12 cellular contexts compared by ENCODE assay signal in genomic region chr14:61489932-61490331, GRCh38.
DNase-seq lines count a peak whose midpoint lies in the region; ATAC-seq and TF ChIP-seq lines count a peak whose summit lies in the region.
"Had no signal": no experiment of that assay in that cellular context is flagged by ENCODE, and none has a peak within 500 bp of the region (broad histone marks: within the 10 kb centered on the region; RNA-seq: fewer than 3 reads in every experiment).

No MANE protein-coding gene starts in this region.

- no peak overlapping the region for H3K27ac ChIP-seq in trophoblast cell (ENCODE audit: low read depth, low read length)

- peaks cover 2% of the 10 kb centered on the region for H3K79me2 ChIP-seq in trophoblast cell (ENCODE audit: control insufficient read depth, insufficient read depth, low read length, poor library complexity)

- peaks cover 43% of the 10 kb centered on the region for H3K36me3 Mint-ChIP-seq in T-cell
- H3K36me3 Mint-ChIP-seq in nephron progenitor cell (ENCODE audit: low read depth): no peaks in the 10 kb centered on the region

- no peak overlapping the region for H3K4me2 ChIP-seq in trophoblast cell (ENCODE audit: low read length)

- H3K23ac ChIP-seq in trophoblast cell (ENCODE audit: low read length): no peak overlapping the region

- peaks cover 25 to 47% (median 34%) of the 10 kb centered on the region in 3 donors for H3K4me1 Mint-ChIP-seq in T-cell
- no peaks in the 10 kb centered on the region for H3K4me1 Mint-ChIP-seq in nephron progenitor cell

- peak overlapping the region; percentile 58 for H2AK5ac ChIP-seq in trophoblast cell (ENCODE audit: low read length)

- H2BK5ac ChIP-seq in trophoblast cell (ENCODE audit: low read depth, low read length, poor library complexity): no peak overlapping the region

- H3K4ac ChIP-seq in trophoblast cell (ENCODE audit: low read depth, low read length): peak overlapping the region; percentile 17

- H3K14ac ChIP-seq in trophoblast cell (ENCODE audit: low read length): no peak overlapping the region

- no peak overlapping the region for H2AFZ ChIP-seq in trophoblast cell (ENCODE audit: insufficient read depth, low read length, poor library complexity)

- H3K4me3 Mint-ChIP-seq in T-cell: no peak overlapping the region
- no peak overlapping the region for H3K4me3 Mint-ChIP-seq in nephron progenitor cell
- H3K4me3 Mint-ChIP-seq: activated CD4-positive, alpha-beta T cell treated with anti-CD3 and anti-CD28 coated beads, Interleukin-2, amount 10 ng/mL, durations not matched to agents 24 days and 14 days had no signal

- DNase-seq in COLO829 (ENCODE audit: low spot score) (peak; percentile 37), T-cell (peak in 1 of 34 experiments; percentile 32), Right ventricle myocardium superior (peak; percentile 64), trophoblast cell (peak; percentile 40 to 53), nephron progenitor cell (no peak)
- DNase-seq in activated CD4-positive, CD25-positive, alpha-beta regulatory T cell treated with anti-CD3 and anti-CD28 coated beads, Interleukin-2, amount 50 U/mL, for 72 hours: no peak
- DNase-seq: activated CD4-positive, alpha-beta T cell treated with anti-CD3 and anti-CD28 coated beads, Interleukin-2, amount 10 ng/mL, durations not matched to agents 24 days and 14 days; DMS 273 treated with DMSO at 0.1 percent for 48 hours; NCI-H2029 treated with DMSO at 0.1 percent for 48 hours had no signal

- no peak for ATAC-seq in T-cell (replicated peaks in 1 of 4)
- ATAC-seq in Right ventricle myocardium superior (ENCODE audit: poor library complexity): peak; percentile 42
- ATAC-seq in GM19467 (IDR thresholded peaks at IDR 0.05; ENCODE audit: unreplicated experiment): no peak
- ATAC-seq in HG03097 (IDR thresholded peaks at IDR 0.05; ENCODE audit: low FRiP score, unreplicated experiment): no peak

- H3K27me3 Mint-ChIP-seq in T-cell: no peaks in the 10 kb centered on the region
- no peaks in the 10 kb centered on the region for H3K27me3 Mint-ChIP-seq in nephron progenitor cell (ENCODE audit: low read depth, poor library complexity)
- H3K27me3 Mint-ChIP-seq: activated CD4-positive, alpha-beta T cell treated with anti-CD3 and anti-CD28 coated beads, Interleukin-2, amount 10 ng/mL, durations not matched to agents 24 days and 14 days had no signal

- no peak overlapping the region for H3K9ac ChIP-seq in trophoblast cell (ENCODE audit: low read length)

- H3K4me3 ChIP-seq in trophoblast cell (ENCODE audit: low read depth, low read length): no peak overlapping the region
- H3K4me3 ChIP-seq: pancreas had no signal

- peaks cover 28% of the 10 kb centered on the region for H3K79me1 ChIP-seq in trophoblast cell (ENCODE audit: low read length)

- peak overlapping the region; percentile 34 for H2BK12ac ChIP-seq in trophoblast cell (ENCODE audit: low read length)

- POLR2A ChIA-PET in T-cell (lab: Charles Lee): interaction anchor here in 1 of 2 donors (0.7 to 1.8 kb wide), 2 partner anchors 10 to 13 kb away, joined by 3 to 7 read pairs; no protein-coding TSS in a partner anchor

- no peak overlapping the region for H2BK120ac ChIP-seq in trophoblast cell (ENCODE audit: insufficient read depth, low read length, poor library complexity)

- H4K12ac ChIP-seq in trophoblast cell (ENCODE audit: low read depth, low read length): no peak overlapping the region

- CTCF ChIA-PET in T-cell (lab: Charles Lee): interaction anchor here in 1 of 2 donors (0.5 kb wide), 1 partner anchor 22 kb away, joined by 4 read pairs; no protein-coding TSS in a partner anchor

- peak overlapping the region; percentile 44 for H4K8ac ChIP-seq in trophoblast cell (ENCODE audit: low read depth, low read length)

- intact Hi-C loops in Right ventricle myocardium superior (cut with DNase I): no loop called here

- H3K27ac Mint-ChIP-seq in T-cell (peak overlapping the region; percentile 70 to 82), nephron progenitor cell (no peak overlapping the region)

- no peak overlapping the region for H3K18ac ChIP-seq in trophoblast cell (ENCODE audit: low read length)

- H3K4me1 ChIP-seq in trophoblast cell (ENCODE audit: control insufficient read depth in 1 of 2, insufficient read depth in 2 of 2, low read length in 2 of 2): peaks cover 17 to 28% of the 10 kb centered on the region in 2 experiments

- no peaks in the 10 kb centered on the region for H3K9me3 Mint-ChIP-seq in T-cell
- no peaks in the 10 kb centered on the region for H3K9me3 Mint-ChIP-seq in nephron progenitor cell
- H3K9me3 Mint-ChIP-seq: activated CD4-positive, alpha-beta T cell treated with anti-CD3 and anti-CD28 coated beads, Interleukin-2, amount 10 ng/mL, durations not matched to agents 24 days and 14 days had no signal

- no CpG with 5 or more reads among the region's 6 CpGs for WGBS in trophoblast cell (ENCODE audit: extremely low coverage, insufficient coverage, insufficient read length)

- no peak overlapping the region for H4K91ac ChIP-seq in trophoblast cell (ENCODE audit: low read depth, low read length)

- H3K36me3 ChIP-seq in trophoblast cell (ENCODE audit: control insufficient read depth in 1 of 2, insufficient read depth in 2 of 2, low read length in 2 of 2): peaks cover 6 to 20% of the 10 kb centered on the region in 2 experiments
- H3K36me3 ChIP-seq: pancreas had no signal

- no peaks in the 10 kb centered on the region for H3K9me3 ChIP-seq in trophoblast cell (ENCODE audit: insufficient read depth, low read depth, low read length)
- H3K9me3 ChIP-seq: pancreas had no signal

- no peaks in the 10 kb centered on the region for H3K27me3 ChIP-seq in trophoblast cell (ENCODE audit: insufficient read depth, low read length)
- H3K27me3 ChIP-seq: pancreas had no signal

- no peak for TF ChIP-seq CTCF in nephron progenitor cell (IDR thresholded peaks at IDR 0.05)

Comparison
In these comparisons a context has a peak if more than half of its experiments do, and no peak if none do; other contexts are left out.
1. DNase-seq: peak in COLO829 (single experiment), Right ventricle myocardium superior (single experiment) and trophoblast cell (2 of 2); none in activated CD4-positive, CD25-positive, alpha-beta regulatory T cell treated with anti-CD3 and anti-CD28 coated beads, Interleukin-2, amount 50 U/mL, for 72 hours (single experiment) and nephron progenitor cell (single experiment).